Comparison of ENCODE assay signal across 13 cellular contexts in genomic region chr5:126138475-126139005, GRCh38.
DNase-seq lines count a peak whose midpoint lies in the region; ATAC-seq, FAIRE-seq and TF ChIP-seq lines count a peak whose summit lies in the region.
"Had no signal": no experiment of that assay in that cellular context is flagged by ENCODE, and none has a peak within 500 bp of the region (broad histone marks: within the 10 kb centered on the region; RNA-seq: fewer than 3 reads in every experiment).

No MANE protein-coding gene starts in this region.

- H3K9me3 ChIP-seq in MG63 (no peaks in the 10 kb centered on the region), K562 (replicated peaks; ENCODE audit: control insufficient read depth, insufficient read depth, low read depth, low read length) (peaks cover 3% of the 10 kb centered on the region), mesodermal cell (ENCODE audit: control insufficient read depth, low read length) (no peaks in the 10 kb centered on the region)
- H3K9me3 ChIP-seq: mucosa of descending colon, Peyer's patch had no signal

- POLR2A ChIA-PET in K562 (lab: Yijun Ruan, JAX) = no interaction called here

- no peak overlapping the region for H3K9ac ChIP-seq in K562 (ENCODE audit: insufficient read depth in 1 of 2, low read depth in 2 of 2, low read length in 2 of 2)

- TF ChIP-seq EP300 in K562 (IDR thresholded peaks at IDR 0.05; ENCODE audit: low read length) = no peak

- ATAC-seq in K562 (no peak), GM19397 (IDR thresholded peaks at IDR 0.05; ENCODE audit: unreplicated experiment) (no peak)
- ATAC-seq: mucosa of descending colon; stimulated activated naive CD8-positive, alpha-beta T cell treated with anti-CD3 and anti-CD28 coated beads, Interleukin-15, Interleukin-2, amounts not matched to agents 100 U/mL and 50 U/mL, for 24 hours had no signal

- no peak overlapping the region for H2AFZ ChIP-seq in K562 (ENCODE audit: low read depth, low read length)

- FAIRE-seq in K562 (lab: Jason Lieb, UNC) = no peak

- H3K4me1 ChIP-seq in K562 (replicated peaks in 1 of 2; ENCODE audit: control insufficient read depth in 2 of 2, insufficient read depth in 2 of 2, low read length in 2 of 2) = no peaks in the 10 kb centered on the region
- peaks cover 27% of the 10 kb centered on the region for H3K4me1 ChIP-seq in mesodermal cell (ENCODE audit: control insufficient read depth, insufficient read depth, low read length, poor library complexity, severe bottlenecking)

- no peaks in the 10 kb centered on the region for H3K79me2 ChIP-seq in K562 (ENCODE audit: control insufficient read depth, insufficient read depth, low read length)

- H3K36me3 ChIP-seq in MG63 = no peaks in the 10 kb centered on the region
- H3K36me3 ChIP-seq in K562 (ENCODE audit: control insufficient read depth, insufficient read depth, low read length) = no peaks in the 10 kb centered on the region
- H3K36me3 ChIP-seq in mesodermal cell (ENCODE audit: control insufficient read depth, insufficient read depth, low read length) = no peaks in the 10 kb centered on the region
- H3K36me3 ChIP-seq: Peyer's patch had no signal

- BruUV-seq in K562 (replicated peaks; lab: Mats Ljungman, UMichigan) = no TSS peak

- no peak for TF ChIP-seq POLR2A in K562 (conservative IDR thresholded peaks at IDR 0.05)

- H3K27me3 ChIP-seq in MG63 = no peaks in the 10 kb centered on the region
- H3K27me3 ChIP-seq in K562 (ENCODE audit: control insufficient read depth in 2 of 2, insufficient read depth in 2 of 2, low read length in 2 of 2) = no peaks in the 10 kb centered on the region
- H3K27me3 ChIP-seq: Peyer's patch had no signal

- H4K20me1 ChIP-seq in K562 (replicated peaks; ENCODE audit: control insufficient read depth, insufficient read depth, low read length) = no peaks in the 10 kb centered on the region

- H3K4me3 ChIP-seq in MG63 = no peak overlapping the region
- H3K4me3 ChIP-seq in K562 = no peak overlapping the region
- no peak overlapping the region for H3K4me3 ChIP-seq in mesodermal cell (ENCODE audit: extremely low read depth, insufficient read depth, low read length, poor library complexity, severe bottlenecking)
- H3K4me3 ChIP-seq: mucosa of descending colon, Peyer's patch had no signal

- in situ Hi-C loops in K562 (cut with MboI) = no loop called here
- in situ Hi-C loops in GM13976 (cut with MboI; ENCODE audit: low sequenced_read_pairs, unreplicated experiment) = no loop called here

- no peak overlapping the region for H3K27ac ChIP-seq in K562 (ENCODE audit: extremely low read depth, low read depth, low read length)
- peak overlapping the region; percentile 88 for H3K27ac ChIP-seq in mesodermal cell (ENCODE audit: low read depth, low read length, severe bottlenecking)
- H3K27ac ChIP-seq: Peyer's patch had no signal

- no peak for TF ChIP-seq RAD21 in K562 (CRISPR knock-in tag; conservative IDR thresholded peaks at IDR 0.05 in 1 of 2, IDR thresholded peaks at IDR 0.05 in 1 of 2)

- no peaks in the 10 kb centered on the region for H3K9me1 ChIP-seq in K562 (ENCODE audit: control insufficient read depth, insufficient read depth, low read length)

- TF ChIP-seq CTCF in K562 (IDR thresholded peaks at IDR 0.05 in 2 of 3, conservative IDR thresholded peaks at IDR 0.05 in 1 of 3; ENCODE audit: insufficient read depth in 2 of 3, low read depth in 1 of 3, low read length in 3 of 3) (no peak), GM13976 (IDR thresholded peaks at IDR 0.05; ENCODE audit: borderline replicate concordance, control extremely low read depth, extremely low read depth, insufficient read depth, missing control alignments) (no peak)

- no peak overlapping the region for H3K4me2 ChIP-seq in K562 (ENCODE audit: insufficient read depth, low read length)

- intact Hi-C loops in K562 (cut with micrococcal nuclease) = no loop called here

- 2% methylated on average over 3 of the region's 3 CpGs for WGBS in K562 (ENCODE audit: insufficient coverage, low coverage, missing lambda C conversion rate)
- WGBS in mesodermal cell (ENCODE audit: insufficient coverage in 2 of 2), 2 experiments = 70% methylated on average over 1 of the region's 3 CpGs; no CpG with 5 or more reads in 1 of the 2 experiments

- peak; percentile 33 for DNase-seq in DMS53 treated with DMSO at 0.1 percent for 48 hours (lab: John Stamatoyannopoulos, UW; ENCODE audit: unreplicated experiment)
- DNase-seq in MG63 = peak; percentile 6
- DNase-seq in K562 (ENCODE audit: extremely low read depth in 1 of 4, low spot score in 3 of 4) = no peak
- no peak for DNase-seq in activated CD4-positive, CD25-positive, alpha-beta regulatory T cell (lab: John Stamatoyannopoulos, UW)
- no peak for DNase-seq in GM13976 (ENCODE audit: low spot score)
- DNase-seq in ecto neural progenitor cell (ENCODE audit: low spot score) = no peak
- DNase-seq: activated CD4-positive, alpha-beta T cell treated with anti-CD3 and anti-CD28 coated beads for 4 hours; mucosa of descending colon; Peyer's patch; stimulated activated CD4-positive, alpha-beta T cell treated with anti-CD3 and anti-CD28 coated beads, Interleukin-12 subunit alpha, Interleukin-12 subunit beta, amount 100 ng/mL, for 4 hours; stimulated activated naive CD8-positive, alpha-beta T cell treated with anti-CD3 and anti-CD28 coated beads, Interleukin-15, Interleukin-2, amounts not matched to agents 100 U/mL and 50 U/mL, for 24 hours had no signal

- CTCF ChIA-PET in K562 (lab: Yijun Ruan, JAX; ENCODE audit: low intra/inter-chr PET ratio) = no interaction called here

TF ChIP-seq in K562, 482 proteins besides CTCF, POLR2A, EP300 and RAD21:
- TF ChIP-seq EP400 (IDR thresholded peaks at IDR 0.05) (no peak), ELK3 (CRISPR knock-in tag; IDR thresholded peaks at IDR 0.05) (no peak), HDAC3 (IDR thresholded peaks at IDR 0.05; ENCODE audit: borderline replicate concordance, partially characterized antibody) (no peak), BRCA1 (IDR thresholded peaks at IDR 0.05) (no peak), BRCA1 (CRISPR knock-in tag; IDR thresholded peaks at IDR 0.05) (no peak), PHF21A (IDR thresholded peaks at IDR 0.05; ENCODE audit: borderline replicate concordance, low read depth) (no peak), ZNF445 (CRISPR knock-in tag; IDR thresholded peaks at IDR 0.05; ENCODE audit: low read depth) (no peak), TEAD2 (tag; IDR thresholded peaks at IDR 0.05) (no peak), NFIX (CRISPR knock-in tag; IDR thresholded peaks at IDR 0.05; ENCODE audit: low read depth) (peak; percentile 69), LARP7 (IDR thresholded peaks at IDR 0.05) (no peak), NFIC (IDR thresholded peaks at IDR 0.05) (peak; percentile 82), MAZ (CRISPR knock-in tag; conservative IDR thresholded peaks at IDR 0.05 in 1 of 2, IDR thresholded peaks at IDR 0.05 in 1 of 2) (no peak), CEBPB (tag; IDR thresholded peaks at IDR 0.05) (no peak)

Comparison
In these comparisons a context has a peak if more than half of its experiments do, and no peak if none do; other contexts are left out.
1. DNase-seq: peak in DMS53 treated with DMSO at 0.1 percent for 48 hours (single experiment) and MG63 (single experiment); none in K562 (0 of 4), activated CD4-positive, CD25-positive, alpha-beta regulatory T cell (0 of 4), GM13976 (single experiment) and ecto neural progenitor cell (single experiment).